Comparison of ENCODE assay signal across 8 cellular contexts in genomic region chr2:227325056-227325823, GRCh38. TPM values are rescaled to one million over a fixed set of nuclear protein-coding genes. Genes with fewer than 3 reads are reported as not detected.
A peak's percentile ranks its signal among the peaks of the same experiment; 100 is the strongest.
DNase-seq lines count a peak whose midpoint lies in the region; ATAC-seq and TF ChIP-seq lines count a peak whose summit lies in the region.

Gene MFF (plus strand): TSS chr2:227325251. CDS start chr2:227330666, 5,415 bp downstream.

- peak; percentile 44 to 94 (median 88) for DNase-seq in C1 segment of cervical spinal cord (lab: John Stamatoyannopoulos, UW)
- peak; percentile 86 to 96 for DNase-seq in NCI-H526 (lab: John Stamatoyannopoulos, UW)
- peak; percentile 97 for DNase-seq in activated CD4-positive, alpha-beta T cell treated with anti-CD3 and anti-CD28 coated beads, Interleukin-2, amount 10 ng/mL, durations not matched to agents 24 days and 14 days
- DNase-seq in coronary artery (ENCODE audit: low spot score), result peak; percentile 96
- DNase-seq in stimulated activated CD4-positive, alpha-beta T cell treated with anti-CD3 and anti-CD28 coated beads, Interleukin-1b, Interleukin-23, amount 100 ng/mL, for 4 hours (ENCODE audit: low read depth in 2 of 2), result peak; percentile 87 to 89

- intact Hi-C loops in activated CD4-positive, alpha-beta T cell treated with anti-CD3 and anti-CD28 coated beads, Interleukin-2, amount 10 ng/mL, durations not matched to agents 24 days and 14 days (cut with micrococcal nuclease), result loop anchor here (1.0 to 10.0 kb wide), 5 partner anchors 49 to 530 kb away; partner anchors contain the start of gene IRS1

- peaks cover 20% of the 10 kb centered on the region for H3K9me3 Mint-ChIP-seq in activated CD4-positive, alpha-beta T cell treated with anti-CD3 and anti-CD28 coated beads, Interleukin-2, amount 10 ng/mL, durations not matched to agents 24 days and 14 days

- H3K27ac Mint-ChIP-seq in activated CD4-positive, alpha-beta T cell treated with anti-CD3 and anti-CD28 coated beads, Interleukin-2, amount 10 ng/mL, durations not matched to agents 24 days and 14 days, result peak within 1 kb of the TSS; percentile 95

- TF ChIP-seq CTCF in coronary artery (IDR thresholded peaks at IDR 0.05), result no peak

- no peaks in the 10 kb centered on the region for H3K27me3 ChIP-seq in layer of hippocampus (ENCODE audit: control insufficient read depth, insufficient read depth, low read length)

- peak; percentile 99 for ATAC-seq in GM19324 (IDR thresholded peaks at IDR 0.05; ENCODE audit: low FRiP score, unreplicated experiment)
- peak; percentile 95 for ATAC-seq in HG03469 (IDR thresholded peaks at IDR 0.05; ENCODE audit: unreplicated experiment)

- H3K27me3 Mint-ChIP-seq in activated CD4-positive, alpha-beta T cell treated with anti-CD3 and anti-CD28 coated beads, Interleukin-2, amount 10 ng/mL, durations not matched to agents 24 days and 14 days, result peaks cover 6% of the 10 kb centered on the region

- peaks cover 32% of the 10 kb centered on the region for H3K4me1 Mint-ChIP-seq in activated CD4-positive, alpha-beta T cell treated with anti-CD3 and anti-CD28 coated beads, Interleukin-2, amount 10 ng/mL, durations not matched to agents 24 days and 14 days

- H3K36me3 Mint-ChIP-seq in activated CD4-positive, alpha-beta T cell treated with anti-CD3 and anti-CD28 coated beads, Interleukin-2, amount 10 ng/mL, durations not matched to agents 24 days and 14 days (ENCODE audit: low read depth), result peaks cover 6% of the 10 kb centered on the region

- H3K4me3 ChIP-seq in coronary artery, result peak within 1 kb of the TSS; percentile 94

- H3K27ac ChIP-seq in coronary artery, result peak within 1 kb of the TSS; percentile 92 to 94
- peak within 1 kb of the TSS; percentile 85 for H3K27ac ChIP-seq in layer of hippocampus (ENCODE audit: low read depth, low read length)

- peak within 1 kb of the TSS; percentile 94 for H3K4me3 Mint-ChIP-seq in activated CD4-positive, alpha-beta T cell treated with anti-CD3 and anti-CD28 coated beads, Interleukin-2, amount 10 ng/mL, durations not matched to agents 24 days and 14 days

RNA-seq across cellular contexts. Expression of gene MFF, which starts in this region (rescaled TPM):
- total RNA-seq in activated CD4-positive, alpha-beta T cell treated with anti-CD3 and anti-CD28 coated beads, Interleukin-2, amount 10 ng/mL, durations not matched to agents 24 days and 14 days, result 69.5 and 71.6 TPM in 2 replicates

Comparison
In these comparisons a context has a peak if more than half of its experiments do, and no peak if none do; other contexts are left out.
1. Peak in every context shown above with its lines: DNase-seq, ATAC-seq, H3K4me3 ChIP-seq and H3K27ac ChIP-seq.